Comparison of ENCODE assay signal across 8 cellular contexts in the genomic region with DNA sequence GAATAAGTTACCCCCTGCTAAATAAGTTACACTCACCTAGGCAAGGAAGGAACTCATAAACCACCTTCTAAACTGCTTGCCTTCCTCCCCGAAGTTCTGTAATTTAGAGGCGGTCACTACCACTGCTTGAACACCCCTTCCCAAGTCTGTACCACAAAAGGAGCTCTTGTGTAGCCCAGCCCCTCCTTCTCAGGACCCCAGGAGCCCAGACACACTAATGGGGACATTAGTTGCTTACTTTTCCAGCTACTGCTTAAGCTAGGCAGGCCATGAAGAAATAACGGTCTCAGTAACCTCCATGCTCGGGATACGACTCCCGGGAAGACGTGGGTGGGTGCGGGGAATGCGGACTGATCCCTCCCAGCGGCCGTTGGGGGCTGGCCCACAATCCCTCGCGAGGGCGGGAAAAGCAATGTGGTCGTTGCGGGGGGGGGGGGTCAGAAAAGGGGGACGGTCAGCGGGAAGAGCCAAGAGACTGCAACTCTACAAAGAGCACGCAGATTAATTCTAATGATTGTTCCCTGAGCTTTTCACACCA. TPM values are rescaled to one million over a fixed set of nuclear protein-coding genes. Genes with fewer than 3 reads are reported as not detected.
DNase-seq lines count a peak whose midpoint lies in the region; ATAC-seq and TF ChIP-seq lines count a peak whose summit lies in the region.
"Had no signal": no experiment of that assay in that cellular context is flagged by ENCODE, and none has a peak within 500 bp of the region (broad histone marks: within the 10 kb centered on the region; RNA-seq: fewer than 3 reads in every experiment).

A gene with protein sequence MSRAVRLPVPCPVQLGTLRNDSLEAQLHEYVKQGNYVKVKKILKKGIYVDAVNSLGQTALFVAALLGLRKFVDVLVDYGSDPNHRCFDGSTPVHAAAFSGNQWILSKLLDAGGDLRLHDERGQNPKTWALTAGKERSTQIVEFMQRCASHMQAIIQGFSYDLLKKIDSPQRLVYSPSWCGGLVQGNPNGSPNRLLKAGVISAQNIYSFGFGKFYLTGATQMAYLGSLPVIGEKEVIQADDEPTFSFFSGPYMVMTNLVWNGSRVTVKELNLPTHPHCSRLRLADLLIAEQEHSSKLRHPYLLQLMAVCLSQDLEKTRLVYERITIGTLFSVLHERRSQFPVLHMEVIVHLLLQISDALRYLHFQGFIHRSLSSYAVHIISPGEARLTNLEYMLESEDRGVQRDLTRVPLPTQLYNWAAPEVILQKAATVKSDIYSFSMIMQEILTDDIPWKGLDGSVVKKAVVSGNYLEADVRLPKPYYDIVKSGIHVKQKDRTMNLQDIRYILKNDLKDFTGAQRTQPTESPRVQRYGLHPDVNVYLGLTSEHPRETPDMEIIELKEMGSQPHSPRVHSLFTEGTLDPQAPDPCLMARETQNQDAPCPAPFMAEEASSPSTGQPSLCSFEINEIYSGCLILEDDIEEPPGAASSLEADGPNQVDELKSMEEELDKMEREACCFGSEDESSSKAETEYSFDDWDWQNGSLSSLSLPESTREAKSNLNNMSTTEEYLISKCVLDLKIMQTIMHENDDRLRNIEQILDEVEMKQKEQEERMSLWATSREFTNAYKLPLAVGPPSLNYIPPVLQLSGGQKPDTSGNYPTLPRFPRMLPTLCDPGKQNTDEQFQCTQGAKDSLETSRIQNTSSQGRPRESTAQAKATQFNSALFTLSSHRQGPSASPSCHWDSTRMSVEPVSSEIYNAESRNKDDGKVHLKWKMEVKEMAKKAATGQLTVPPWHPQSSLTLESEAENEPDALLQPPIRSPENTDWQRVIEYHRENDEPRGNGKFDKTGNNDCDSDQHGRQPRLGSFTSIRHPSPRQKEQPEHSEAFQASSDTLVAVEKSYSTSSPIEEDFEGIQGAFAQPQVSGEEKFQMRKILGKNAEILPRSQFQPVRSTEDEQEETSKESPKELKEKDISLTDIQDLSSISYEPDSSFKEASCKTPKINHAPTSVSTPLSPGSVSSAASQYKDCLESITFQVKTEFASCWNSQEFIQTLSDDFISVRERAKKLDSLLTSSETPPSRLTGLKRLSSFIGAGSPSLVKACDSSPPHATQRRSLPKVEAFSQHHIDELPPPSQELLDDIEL (N-terminal part only) (minus strand): TSS at position 345 of the 538 bp plus-strand sequence. CDS start 40,044 bp downstream, outside the sequence.

- no peaks in the 10 kb centered on the region for H3K27me3 ChIP-seq in HL-60 (ENCODE audit: insufficient read depth, poor library complexity, severe bottlenecking)

- H3K36me3 Mint-ChIP-seq in activated CD8-positive, alpha-beta T cell treated with anti-CD3 and anti-CD28 coated beads for 36 hours (ENCODE audit: low read depth): peaks cover 23% of the 10 kb centered on the region
- peaks cover 5 to 7% of the 10 kb centered on the region in 2 donors for H3K36me3 Mint-ChIP-seq in stimulated activated naive B cell treated with anti-CD40 and anti-IgM and Interleukin-4, amounts not matched to agents 10 μg/mL and 1 μg/mL and 100 μg/mL, for 72 hours

- TF ChIP-seq CTCF in HL-60 (IDR thresholded peaks at IDR 0.05; ENCODE audit: insufficient read depth, low read length): no peak
- no peak for TF ChIP-seq CTCF in activated CD8-positive, alpha-beta T cell treated with anti-CD3 and anti-CD28 coated beads for 36 hours (IDR thresholded peaks at IDR 0.05)

- H3K4me1 Mint-ChIP-seq in activated CD8-positive, alpha-beta T cell treated with anti-CD3 and anti-CD28 coated beads for 36 hours (ENCODE audit: low read depth): peaks cover 23% of the 10 kb centered on the region
- H3K4me1 Mint-ChIP-seq in stimulated activated naive B cell treated with anti-CD40 and anti-IgM and Interleukin-4, amounts not matched to agents 10 μg/mL and 1 μg/mL and 100 μg/mL, for 72 hours: peaks cover 13 to 26% of the 10 kb centered on the region in 2 donors

- peak within 1 kb of the TSS; percentile 94 for H3K27ac Mint-ChIP-seq in activated CD8-positive, alpha-beta T cell treated with anti-CD3 and anti-CD28 coated beads for 36 hours
- H3K27ac Mint-ChIP-seq in stimulated activated naive B cell treated with anti-CD40 and anti-IgM and Interleukin-4, amounts not matched to agents 10 μg/mL and 1 μg/mL and 100 μg/mL, for 72 hours: peak within 1 kb of the TSS; percentile 94

- no peak for ATAC-seq in activated CD8-positive, alpha-beta T cell treated with anti-CD3 and anti-CD28 coated beads for 36 hours
- ATAC-seq in stimulated activated naive B cell treated with anti-CD40 and anti-IgM and Interleukin-4, amounts not matched to agents 10 μg/mL and 1 μg/mL and 100 μg/mL, for 72 hours (replicated peaks): no peak
- ATAC-seq in HG02938 (IDR thresholded peaks at IDR 0.05; ENCODE audit: unreplicated experiment): no peak

- no peaks in the 10 kb centered on the region for H3K9me3 Mint-ChIP-seq in activated CD8-positive, alpha-beta T cell treated with anti-CD3 and anti-CD28 coated beads for 36 hours
- H3K9me3 Mint-ChIP-seq in stimulated activated naive B cell treated with anti-CD40 and anti-IgM and Interleukin-4, amounts not matched to agents 10 μg/mL and 1 μg/mL and 100 μg/mL, for 72 hours: no peaks in the 10 kb centered on the region

- DNase-seq in HL-60 (ENCODE audit: low read depth in 1 of 2, low spot score in 1 of 2) (no peak), NCI-H1092 treated with DMSO at 0.1 percent for 48 hours (lab: John Stamatoyannopoulos, UW) (no peak), HT-29 (ENCODE audit: low spot score) (no peak)
- no peak for DNase-seq in activated CD8-positive, alpha-beta T cell treated with anti-CD3 and anti-CD28 coated beads for 36 hours
- no peak for DNase-seq in stimulated activated naive B cell treated with anti-CD40 and anti-IgM and Interleukin-4, amounts not matched to agents 10 μg/mL and 1 μg/mL and 100 μg/mL, for 72 hours

- H3K27me3 Mint-ChIP-seq in activated CD8-positive, alpha-beta T cell treated with anti-CD3 and anti-CD28 coated beads for 36 hours: no peaks in the 10 kb centered on the region
- H3K27me3 Mint-ChIP-seq in stimulated activated naive B cell treated with anti-CD40 and anti-IgM and Interleukin-4, amounts not matched to agents 10 μg/mL and 1 μg/mL and 100 μg/mL, for 72 hours: no peaks in the 10 kb centered on the region

- intact Hi-C loops in activated CD8-positive, alpha-beta T cell treated with anti-CD3 and anti-CD28 coated beads for 36 hours (cut with micrococcal nuclease): no loop called here

- POLR2A ChIA-PET in activated CD8-positive, alpha-beta T cell treated with anti-CD3 and anti-CD28 coated beads for 36 hours (lab: Charles Lee): interaction anchor here (1.2 to 6.4 kb wide), 8 partner anchors 10 to 416 kb away, joined by 3 to 78 read pairs (median 6); a partner anchor contains a TSS

- H3K4me3 Mint-ChIP-seq in activated CD8-positive, alpha-beta T cell treated with anti-CD3 and anti-CD28 coated beads for 36 hours: peak within 1 kb of the TSS; percentile 86
- H3K4me3 Mint-ChIP-seq in stimulated activated naive B cell treated with anti-CD40 and anti-IgM and Interleukin-4, amounts not matched to agents 10 μg/mL and 1 μg/mL and 100 μg/mL, for 72 hours: peak within 1 kb of the TSS; percentile 92 to 95

- CTCF ChIA-PET in activated CD8-positive, alpha-beta T cell treated with anti-CD3 and anti-CD28 coated beads for 36 hours (lab: Charles Lee): interaction anchor here (1.2 to 2.3 kb wide), 6 partner anchors 33 to 313 kb away, joined by 3 to 7 read pairs (median 4); a partner anchor contains a TSS

- H3K4me3 ChIP-seq in HL-60 (replicated peaks; ENCODE audit: insufficient read depth, low read length) (peak within 1 kb of the TSS; percentile 61), iPS-11a (ENCODE audit: low read depth, low read length) (peak within 1 kb of the TSS; percentile 24)

- peak within 1 kb of the TSS; percentile 95 for H3K27ac ChIP-seq in HL-60 (replicated peaks)

RNA-seq across cellular contexts. Expression of the gene that starts here (rescaled TPM):
- total RNA-seq in activated CD8-positive, alpha-beta T cell treated with anti-CD3 and anti-CD28 coated beads for 36 hours: under 1 TPM; 0.23 to 0.31 TPM
- total RNA-seq in HT-29 (2014; rRNA removed; shearing (Covaris generic)): 0.03 TPM in 1 of 2 replicates, not detected in the other
- total RNA-seq: RPMI7951 had no signal
